In genomic region chr6:136774228-136775041, GRCh38 we compare ENCODE assay signal across 10 cellular contexts. TPM values are rescaled to one million over a fixed set of nuclear protein-coding genes. Genes with fewer than 3 reads are reported as not detected.
DNase-seq lines count a peak whose midpoint lies in the region; ATAC-seq, FAIRE-seq and TF ChIP-seq lines count a peak whose summit lies in the region.
"Had no signal": no experiment of that assay in that cellular context is flagged by ENCODE, and none has a peak within 500 bp of the region (broad histone marks: within the 10 kb centered on the region; RNA-seq: fewer than 3 reads in every experiment).

No MANE protein-coding gene starts in this region.

- H3K4me3 ChIP-seq in osteoblast (ENCODE audit: insufficient read depth, low read length): no peak overlapping the region

- H3K4me1 ChIP-seq in osteoblast (ENCODE audit: insufficient read depth, low read length): peaks cover 10% of the 10 kb centered on the region

- no peak for FAIRE-seq in frontal cortex (lab: Jason Lieb, UNC)

- H3K4me1 Mint-ChIP-seq in chondrocyte (ENCODE audit: low read depth): peaks cover 15% of the 10 kb centered on the region

- no peaks in the 10 kb centered on the region for H3K9me3 ChIP-seq in osteoblast (ENCODE audit: low read depth, low read length)

- no peaks in the 10 kb centered on the region for H3K36me3 ChIP-seq in osteoblast (ENCODE audit: insufficient read depth, low read length)

- no peaks in the 10 kb centered on the region for H3K36me3 Mint-ChIP-seq in chondrocyte (ENCODE audit: low read depth)

- no peaks in the 10 kb centered on the region for H3K9me3 Mint-ChIP-seq in chondrocyte (ENCODE audit: low read depth)

- no peaks in the 10 kb centered on the region for H3K27me3 ChIP-seq in osteoblast (ENCODE audit: insufficient read depth, low read length)

- no peak overlapping the region for H2AFZ ChIP-seq in osteoblast (ENCODE audit: low read length)

- no peak for ATAC-seq in GM19452 (IDR thresholded peaks at IDR 0.05; ENCODE audit: unreplicated experiment)
- no peak for ATAC-seq in HG02798 (IDR thresholded peaks at IDR 0.05; ENCODE audit: poor library complexity, unreplicated experiment)

- peak overlapping the region; percentile 10 for H3K27ac Mint-ChIP-seq in chondrocyte (ENCODE audit: unreplicated experiment)

- H3K4me2 ChIP-seq in osteoblast (ENCODE audit: insufficient read depth, low read length): peak overlapping the region; percentile 17

- H3K27ac ChIP-seq in osteoblast (ENCODE audit: low read depth, low read length): no peak overlapping the region

- H4K20me1 ChIP-seq in osteoblast (ENCODE audit: insufficient read depth, low read length): no peaks in the 10 kb centered on the region

- DNase-seq in DMS79 treated with DMSO at 0.1 percent for 48 hours (lab: John Stamatoyannopoulos, UW): peak; percentile 21
- peak; percentile 20 for DNase-seq in NCI-H460 (ENCODE audit: extremely low read depth, low read depth)
- DNase-seq in chondrocyte (ENCODE audit: low spot score): no peak
- DNase-seq in osteoblast (ENCODE audit: insufficient read length, low spot score, missing footprints): peak; percentile 57
- no peak for DNase-seq in NCI-H2171 (lab: John Stamatoyannopoulos, UW)
- no peak for DNase-seq in frontal cortex (ENCODE audit: low spot score in 2 of 2)
- DNase-seq: RPMI8226; stimulated activated CD4-positive, alpha-beta T cell treated with anti-CD3 and anti-CD28 coated beads, Interleukin-4, amount 100 ng/mL, for 24 hours had no signal

- H3K27me3 Mint-ChIP-seq in chondrocyte (ENCODE audit: low read depth): no peaks in the 10 kb centered on the region

- TF ChIP-seq CTCF in chondrocyte (IDR thresholded peaks at IDR 0.05): no peak
- no peak for TF ChIP-seq CTCF in osteoblast (IDR thresholded peaks at IDR 0.05; ENCODE audit: extremely low read depth, low read depth, low read length)

- peaks cover 33% of the 10 kb centered on the region for H3K79me2 ChIP-seq in osteoblast (ENCODE audit: insufficient read depth, low read length)

- no peak overlapping the region for H3K4me3 Mint-ChIP-seq in chondrocyte (ENCODE audit: unreplicated experiment)

RNA-seq across cellular contexts. Expression of gene MAP3K5, which starts 17.8 kb away (rescaled TPM):
- 5.9 and 6.8 TPM in 2 replicates for total RNA-seq in NCI-H460 (2014; rRNA removed; shearing (Covaris generic))
- polyA plus RNA-seq in NCI-H460 (2014; cell fraction: nucleus; rRNA removed): 7.0 and 8.9 TPM in 2 replicates
- total RNA-seq in chondrocyte (2.1 to 5.1 TPM (median 4.6 TPM) in 3 replicates), osteoblast (7.4 and 8.3 TPM in 2 replicates), frontal cortex (18.3 TPM)

RNA-seq across cellular contexts. Expression of gene PEX7, which starts 48.0 kb away (rescaled TPM):
- 7.9 and 10.2 TPM in 2 replicates for total RNA-seq in NCI-H460 (2014; rRNA removed; shearing (Covaris generic))
- polyA plus RNA-seq in NCI-H460 (2014; cell fraction: nucleus; rRNA removed): 10.0 and 18.4 TPM in 2 replicates
- total RNA-seq in chondrocyte: 6.2 to 7.0 TPM (median 6.8 TPM) in 3 replicates
- total RNA-seq in osteoblast: 5.4 and 9.1 TPM in 2 replicates
- total RNA-seq in frontal cortex: 6.1 TPM

Comparison
In these comparisons a context has a peak if more than half of its experiments do, and no peak if none do; other contexts are left out.
1. DNase-seq: peak in DMS79 treated with DMSO at 0.1 percent for 48 hours (single experiment), NCI-H460 (single experiment) and osteoblast (single experiment); none in chondrocyte (single experiment), NCI-H2171 (single experiment) and frontal cortex (0 of 2).